In genomic region chr4:18042754-18043153, GRCh38 we compare ENCODE assay signal across 1 cellular context.
TF ChIP-seq lines count a peak whose summit lies in the region.

No MANE protein-coding gene starts in this region.

TF ChIP-seq in HCT116, 20 proteins besides CTCF, POLR2A, EP300 and RAD21 (continued from another document):
- TF ChIP-seq EZH2phosphoT487 (IDR thresholded peaks at IDR 0.05; ENCODE audit: borderline replicate concordance) (no peak), FOSL1 (IDR thresholded peaks at IDR 0.05; ENCODE audit: low read depth) (no peak), SIN3A (IDR thresholded peaks at IDR 0.05; ENCODE audit: low read depth) (no peak), CEBPB (IDR thresholded peaks at IDR 0.05; ENCODE audit: low read depth) (no peak), ZFX (IDR thresholded peaks at IDR 0.05) (no peak), JUND (IDR thresholded peaks at IDR 0.05) (no peak), SRF (IDR thresholded peaks at IDR 0.05; ENCODE audit: low read depth) (no peak), ZNF274 (IDR thresholded peaks at IDR 0.05; ENCODE audit: low read depth, low read length) (no peak)
- TF ChIP-seq, protein P1, sequence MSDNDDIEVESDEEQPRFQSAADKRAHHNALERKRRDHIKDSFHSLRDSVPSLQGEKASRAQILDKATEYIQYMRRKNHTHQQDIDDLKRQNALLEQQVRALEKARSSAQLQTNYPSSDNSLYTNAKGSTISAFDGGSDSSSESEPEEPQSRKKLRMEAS (IDR thresholded peaks at IDR 0.05) = no peak
